Comparison of ENCODE assay signal across 34 cellular contexts in the genomic region with DNA sequence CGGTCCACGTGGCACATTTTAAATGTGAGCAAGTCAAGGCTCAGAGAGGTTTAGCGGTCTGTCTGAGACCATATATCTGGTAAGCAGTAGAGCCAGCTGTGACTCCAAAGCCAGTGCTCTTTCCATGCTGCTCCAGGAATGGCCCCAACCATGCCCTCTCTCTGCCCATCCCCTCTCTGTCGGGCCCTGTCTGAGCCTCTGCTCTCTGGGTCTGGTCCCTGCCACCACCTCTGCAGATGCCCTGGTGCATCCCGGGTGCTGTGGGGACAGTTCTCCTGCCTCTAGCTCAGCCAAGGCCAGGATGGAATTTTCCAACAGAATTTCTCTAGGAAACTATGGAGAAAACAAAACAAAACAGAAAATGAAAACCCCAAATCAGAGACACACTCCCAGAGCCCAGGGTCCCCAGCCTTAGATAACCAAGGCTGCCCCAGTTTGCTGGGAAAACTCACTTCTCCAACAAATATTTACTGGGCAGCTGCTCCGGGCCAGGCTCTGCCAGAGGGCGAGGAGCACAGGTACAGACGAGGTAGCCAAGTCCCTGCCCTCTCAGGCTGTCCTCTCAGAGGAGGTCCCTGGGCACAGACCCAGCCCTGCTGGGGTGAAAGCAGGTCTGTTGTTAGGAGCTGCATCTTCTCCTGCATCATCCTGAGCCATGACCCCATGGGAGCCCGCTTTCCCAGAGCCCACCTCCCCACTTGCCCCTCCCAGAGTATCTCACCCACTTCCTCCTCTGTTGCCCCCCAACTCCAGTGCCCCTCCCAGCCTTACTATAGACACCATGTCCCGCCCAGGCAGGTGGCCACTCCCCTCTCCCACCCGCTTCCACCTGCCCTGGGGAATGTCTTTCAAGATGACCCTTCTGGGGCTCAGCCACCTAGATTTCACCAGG. TPM values are rescaled to one million over a fixed set of nuclear protein-coding genes. Genes with fewer than 3 reads are reported as not detected.
DNase-seq lines count a peak whose midpoint lies in the region; TF ChIP-seq lines count a peak whose summit lies in the region.
"Had no signal": no experiment of that assay in that cellular context is flagged by ENCODE, and none has a peak within 500 bp of the region (broad histone marks: within the 10 kb centered on the region; RNA-seq: fewer than 3 reads in every experiment).

No MANE protein-coding gene starts in this region.

- no peaks in the 10 kb centered on the region for H3K27me3 ChIP-seq in endodermal cell (ENCODE audit: control insufficient read depth, insufficient read depth, low read length, poor library complexity, severe bottlenecking)
- H3K27me3 ChIP-seq in neuronal stem cell (ENCODE audit: control insufficient read depth in 3 of 3, insufficient read depth in 3 of 3, low read depth in 1 of 3, low read length in 3 of 3), result no peaks in the 10 kb centered on the region
- H3K27me3 ChIP-seq: colonic mucosa had no signal

- peaks cover 19% of the 10 kb centered on the region for H3K4me1 Mint-ChIP-seq in endodermal cell
- H3K4me1 Mint-ChIP-seq: CD4-positive, alpha-beta memory T cell; immature natural killer cell had no signal

- H3K27ac ChIP-seq in endodermal cell (ENCODE audit: low read depth, low read length) (no peak overlapping the region), neuronal stem cell (replicated peaks; ENCODE audit: low read length) (no peak overlapping the region)
- H3K27ac ChIP-seq: colonic mucosa, epithelial cell of prostate, skin epidermis had no signal

- peak overlapping the region; percentile 78 for H2BK12ac ChIP-seq in neuronal stem cell (ENCODE audit: low read length)

- peak overlapping the region; percentile 98 for H2AK5ac ChIP-seq in neuronal stem cell (ENCODE audit: low read depth, low read length)

- H3K4me2 ChIP-seq in neuronal stem cell (ENCODE audit: insufficient read depth, low read length, poor library complexity, severe bottlenecking), result no peak overlapping the region
- H3K4me2 ChIP-seq: SK-N-SH had no signal

- peaks cover 10% of the 10 kb centered on the region for H3K9me3 Mint-ChIP-seq in endodermal cell

- H3K36me3 Mint-ChIP-seq in endodermal cell (ENCODE audit: low read depth), result no peaks in the 10 kb centered on the region
- H3K36me3 Mint-ChIP-seq: mesothelial cell of epicardium had no signal

- H2AFZ ChIP-seq in neuronal stem cell (ENCODE audit: low read length), result no peak overlapping the region

- H3K4me3 ChIP-seq in endodermal cell (ENCODE audit: low read length), result no peak overlapping the region
- H3K4me3 ChIP-seq in neuronal stem cell (ENCODE audit: low read length in 2 of 2), result peak overlapping the region in 1 of 2 donors; percentile 48
- H3K4me3 ChIP-seq: colonic mucosa, skin epidermis had no signal

- TF ChIP-seq CTCF in endodermal cell (conservative IDR thresholded peaks at IDR 0.05), result no peak

- no peak overlapping the region for H3K23ac ChIP-seq in neuronal stem cell (ENCODE audit: low read depth, low read length, poor library complexity)

- H3K79me1 ChIP-seq in neuronal stem cell (ENCODE audit: low read depth, low read length), result no peaks in the 10 kb centered on the region

- peak; percentile 50 for DNase-seq in activated effector memory CD4-positive, alpha-beta T cell treated with anti-CD3 and anti-CD28 coated beads, Interleukin-2, amount 50 U/mL, for 16 hours
- no peak for DNase-seq in activated effector memory CD4-positive, alpha-beta T cell treated with Interleukin-2 at 50 U/mL for 16 hours
- DNase-seq in G401 (ENCODE audit: low spot score) (peak; percentile 89), endodermal cell (peak; percentile 43), neuronal stem cell (ENCODE audit: low spot score) (no peak), MV-4-11 (lab: John Stamatoyannopoulos, UW) (no peak), NCI-H748 (lab: John Stamatoyannopoulos, UW; ENCODE audit: unreplicated experiment) (no peak)
- no peak for DNase-seq in stimulated activated CD4-positive, alpha-beta T cell treated with anti-CD3 and anti-CD28 coated beads, Interleukin-4, amount 100 ng/mL, for 24 hours
- DNase-seq: activated CD4-positive, alpha-beta T cell treated with anti-CD3 and anti-CD28 coated beads, Interleukin-2, amount 50 U/mL, for 4 hours; activated naive CD4-positive, alpha-beta T cell treated with anti-CD3 and anti-CD28 coated beads, Interleukin-2, amount 50 U/mL, for 16 hours; amygdala; colonic mucosa; DMS 273 treated with DMSO at 0.1 percent for 48 hours; effector CD8-positive, alpha-beta T cell; HCEC 1CT; immature natural killer cell; Karpas-422; naive B cell; NCI-H1436; NCI-H2081 treated with DMSO at 0.1 percent for 48 hours; NCI-H2227 treated with DMSO at 0.1 percent for 48 hours; NCI-H526; occipital lobe; PC-3; SK-N-SH; stimulated activated naive CD8-positive, alpha-beta T cell treated with anti-CD3 and anti-CD28 coated beads, Interleukin-15, Interleukin-2, amounts not matched to agents 100 U/mL and 50 U/mL, for 24 hours had no signal

- no peak overlapping the region for H3K14ac ChIP-seq in neuronal stem cell (ENCODE audit: low read length)

- peaks cover 3% of the 10 kb centered on the region for H3K27me3 Mint-ChIP-seq in endodermal cell (ENCODE audit: insufficient read depth)

- H3K27ac Mint-ChIP-seq in endodermal cell, result no peak overlapping the region
- H3K27ac Mint-ChIP-seq: activated T-helper 1 cell treated with anti-CD3 and anti-CD28 coated beads, Interleukin-12 subunit alpha, Interleukin-12 subunit beta, Interleukin-2, Interleukin-4 antibody, amounts not matched to agents 30 ng/mL and 10 ng/mL and 1 ng/mL, durations not matched to agents 14 hours and 24 hours and 36 hours; mesothelial cell of epicardium; naive B cell; T-helper 1 cell treated with Interleukin-12 subunit alpha and Interleukin-12 subunit beta and Interleukin-4 antibody, amounts not matched to agents 30 μg/mL and 1 μg/mL, for 36 hours had no signal

- H3K18ac ChIP-seq in neuronal stem cell (ENCODE audit: low read length), result peak overlapping the region; percentile 31

- H2BK5ac ChIP-seq in neuronal stem cell (ENCODE audit: low read length), result peak overlapping the region; percentile 54

- H3K36me3 ChIP-seq in endodermal cell (ENCODE audit: control insufficient read depth, insufficient read depth, low read length), result no peaks in the 10 kb centered on the region
- no peaks in the 10 kb centered on the region for H3K36me3 ChIP-seq in neuronal stem cell (replicated peaks in 1 of 2; ENCODE audit: control insufficient read depth in 2 of 2, insufficient read depth in 2 of 2, low read length in 2 of 2)
- H3K36me3 ChIP-seq: colonic mucosa had no signal

- H4K91ac ChIP-seq in neuronal stem cell (ENCODE audit: low read depth, low read length, poor library complexity), result no peak overlapping the region

- H4K8ac ChIP-seq in neuronal stem cell (ENCODE audit: low read depth, low read length), result no peak overlapping the region

- 90 to 93% methylated on average over 5 to 11 of the region's 11 CpGs for WGBS in endodermal cell (ENCODE audit: insufficient coverage in 1 of 2, insufficient read length in 1 of 2), 2 experiments
- WGBS in neuronal stem cell (ENCODE audit: extremely low coverage in 2 of 2, insufficient read length in 2 of 2, insufficient replicate concordance in 1 of 2), 2 donors, result no CpG with 5 or more reads among the region's 11 CpGs

- peak overlapping the region; percentile 32 for H3K4ac ChIP-seq in neuronal stem cell (ENCODE audit: low read length)

- H2BK15ac ChIP-seq in neuronal stem cell (ENCODE audit: low read length), result peak overlapping the region; percentile 98

- no peaks in the 10 kb centered on the region for H3K9me3 ChIP-seq in endodermal cell (ENCODE audit: control insufficient read depth, low read length)
- H3K9me3 ChIP-seq in neuronal stem cell (replicated peaks in 1 of 2; ENCODE audit: control insufficient read depth in 2 of 2, insufficient read depth in 1 of 2, low read depth in 1 of 2, low read length in 2 of 2), result peaks cover 9 to 12% of the 10 kb centered on the region in 2 donors
- H3K9me3 ChIP-seq: colonic mucosa, SK-N-SH had no signal

- in situ Hi-C loops in G401 (cut with HindIII; ENCODE audit: low sequenced_read_pairs), result no loop called here

- no peak overlapping the region for H3K4me3 Mint-ChIP-seq in endodermal cell
- H3K4me3 Mint-ChIP-seq: activated T-helper 1 cell treated with anti-CD3 and anti-CD28 coated beads, Interleukin-12 subunit alpha, Interleukin-12 subunit beta, Interleukin-2, Interleukin-4 antibody, amounts not matched to agents 30 ng/mL and 10 ng/mL and 1 ng/mL, durations not matched to agents 14 hours and 24 hours and 36 hours; CD4-positive, alpha-beta memory T cell; immature natural killer cell; mesothelial cell of epicardium; T-helper 1 cell treated with Interleukin-12 subunit alpha and Interleukin-12 subunit beta and Interleukin-4 antibody, amounts not matched to agents 30 μg/mL and 1 μg/mL, for 36 hours had no signal

- H3K9ac ChIP-seq in endodermal cell (ENCODE audit: extremely low read depth, low read length, poor library complexity, severe bottlenecking), result no peak overlapping the region
- H3K9ac ChIP-seq in neuronal stem cell (ENCODE audit: low read depth, low read length, poor library complexity), result no peak overlapping the region
- H3K9ac ChIP-seq: SK-N-SH had no signal

- peak overlapping the region; percentile 72 for H2BK120ac ChIP-seq in neuronal stem cell (ENCODE audit: low read depth, low read length)

- H3K4me1 ChIP-seq in endodermal cell (ENCODE audit: control insufficient read depth, insufficient read depth, low read length) (peaks cover 8% of the 10 kb centered on the region), neuronal stem cell (ENCODE audit: control insufficient read depth in 2 of 2, insufficient read depth in 1 of 2, low read depth in 1 of 2, low read length in 2 of 2) (peaks cover 12 to 23% of the 10 kb centered on the region in 2 donors)
- H3K4me1 ChIP-seq: colonic mucosa had no signal

RNA-seq across cellular contexts. Expression of gene ADRA2B, which starts 9.1 kb away (rescaled TPM):
- 0.37 TPM in 1 of 2 replicates, not detected in the other for total RNA-seq in G401 (2014; rRNA removed; shearing (Covaris generic))
- total RNA-seq in endodermal cell, result 1 to 10 TPM; 2.4 to 3.8 TPM
- 0.96 TPM for polyA plus RNA-seq in endodermal cell (2013, experiment 1 of 2)
- polyA plus RNA-seq in endodermal cell (2013, experiment 2 of 2), result 1.1 TPM
- 3.6 TPM for polyA plus RNA-seq in neuronal stem cell (2013, experiment 1 of 2)
- 3.7 TPM for polyA plus RNA-seq in neuronal stem cell (2013, experiment 2 of 2)
- total RNA-seq: CD4-positive, alpha-beta memory T cell; occipital lobe; PC-3; pulmonary artery endothelial cell; temporal lobe had no signal
- polyA plus RNA-seq: CD4-positive, alpha-beta memory T cell; SK-N-SH had no signal

RNA-seq across cellular contexts. Expression of gene ASTL, which starts 31.1 kb away (rescaled TPM):
- total RNA-seq in G401 (2014; rRNA removed; shearing (Covaris generic)), result 2.6 TPM in 1 of 2 replicates, not detected in the other
- total RNA-seq in endodermal cell, result not detected
- polyA plus RNA-seq in endodermal cell (2013, experiment 1 of 2), result 0.18 TPM
- polyA plus RNA-seq in endodermal cell (2013, experiment 2 of 2), result not detected
- not detected for polyA plus RNA-seq in neuronal stem cell (2013, experiment 1 of 2)
- polyA plus RNA-seq in neuronal stem cell (2013, experiment 2 of 2), result 0.04 TPM
- total RNA-seq: occipital lobe, PC-3, pulmonary artery endothelial cell, temporal lobe had no signal
- polyA plus RNA-seq: immature natural killer cell, SK-N-SH had no signal

RNA-seq across cellular contexts. Expression of gene DUSP2, which starts 38.0 kb away (rescaled TPM):
- 37.2 and 44.4 TPM in 2 replicates for total RNA-seq in G401 (2014; rRNA removed; shearing (Covaris generic))
- total RNA-seq in endodermal cell, result 1 to 10 TPM; 1.6 to 2.2 TPM
- 0.82 TPM for polyA plus RNA-seq in endodermal cell (2013, experiment 1 of 2)
- polyA plus RNA-seq in endodermal cell (2013, experiment 2 of 2), result 0.66 TPM
- polyA plus RNA-seq in neuronal stem cell (2013, experiment 1 of 2), result 0.59 TPM
- polyA plus RNA-seq in neuronal stem cell (2013, experiment 2 of 2), result 0.58 TPM

Comparison
In these comparisons a context has a peak if more than half of its experiments do, and no peak if none do; other contexts are left out.
1. DNase-seq: peak in activated effector memory CD4-positive, alpha-beta T cell treated with anti-CD3 and anti-CD28 coated beads, Interleukin-2, amount 50 U/mL, for 16 hours (single experiment), G401 (single experiment) and endodermal cell (single experiment); none in activated effector memory CD4-positive, alpha-beta T cell treated with Interleukin-2 at 50 U/mL for 16 hours (single experiment), neuronal stem cell (single experiment), MV-4-11 (single experiment), NCI-H748 (single experiment) and stimulated activated CD4-positive, alpha-beta T cell treated with anti-CD3 and anti-CD28 coated beads, Interleukin-4, amount 100 ng/mL, for 24 hours (single experiment).
2. RNA of gene DUSP2, which starts 38.0 kb away (total RNA-seq): 37.2 to 44.4 TPM in G401; 1.6 to 2.2 TPM in endodermal cell; every median in the first group is over 10 times any median in the second.